In genomic region chr1:202752799-202753198, GRCh38 we compare ENCODE assay signal across 19 cellular contexts. TPM values are rescaled to one million over a fixed set of nuclear protein-coding genes. Genes with fewer than 3 reads are reported as not detected.
"Had no signal": no experiment of that assay in that cellular context is flagged by ENCODE, and none has a peak within 500 bp of the region (broad histone marks: within the 10 kb centered on the region; RNA-seq: fewer than 3 reads in every experiment).

No MANE protein-coding gene starts in this region.

- H3K79me2 ChIP-seq: parathyroid adenoma had no signal

- H3K4me1 ChIP-seq: parathyroid adenoma, tibial artery, vagina had no signal

- H3K27ac ChIP-seq: parathyroid adenoma, tibial artery, vagina had no signal

- ATAC-seq: left cardiac atrium had no signal

- FAIRE-seq: small intestine had no signal

- H3K4me1 Mint-ChIP-seq: endodermal cell, immature natural killer cell, naive B cell had no signal

- H3K27ac Mint-ChIP-seq: activated T-helper 2 cell treated with anti-CD3 and anti-CD28 coated beads, Interferon-gamma antibody, Interleukin-2, Interleukin-4, amounts not matched to agents 10 μg/mL and 5 μg/mL and 100 μg/mL, durations not matched to agents 14 hours and 24 hours and 36 hours; endodermal cell had no signal

- H3K9me3 Mint-ChIP-seq: activated T-helper 2 cell treated with anti-CD3 and anti-CD28 coated beads, Interferon-gamma antibody, Interleukin-2, Interleukin-4, amounts not matched to agents 10 μg/mL and 5 μg/mL and 100 μg/mL, durations not matched to agents 14 hours and 24 hours and 36 hours; endodermal cell; immature natural killer cell; naive B cell had no signal

- H3K4me3 Mint-ChIP-seq: endodermal cell, immature natural killer cell, naive B cell had no signal

- H2AFZ ChIP-seq: parathyroid adenoma had no signal

- H3K9me3 ChIP-seq: tibial artery, vagina had no signal

- H3K27me3 Mint-ChIP-seq: naive B cell had no signal

- H3K27me3 ChIP-seq: tibial artery, vagina had no signal

- H3K9ac ChIP-seq: parathyroid adenoma had no signal

- H3K4me3 ChIP-seq: lung, tibial artery, vagina had no signal

- DNase-seq: activated CD4-positive, alpha-beta T cell treated with anti-CD3 and anti-CD28 coated beads, Interleukin-2, amount 50 U/mL, for 1 hour; activated CD4-positive, CD25-positive, alpha-beta regulatory T cell; activated naive CD4-positive, alpha-beta T cell treated with anti-CD3 and anti-CD28 coated beads, Interleukin-2, amount 50 U/mL, for 16 hours; activated T-cell treated with anti-CD3 and anti-CD28 coated beads for 4 hours; endodermal cell; immature natural killer cell; left cardiac atrium; midbrain; naive B cell; small intestine; tibial artery had no signal

RNA-seq across cellular contexts. Expression of gene SYT2, which starts 42.5 kb away (rescaled TPM):
- total RNA-seq: activated CD8-positive, alpha-beta memory T cell treated with anti-CD3 and anti-CD28 coated beads for 36 hours; activated T-helper 2 cell treated with anti-CD3 and anti-CD28 coated beads, Interferon-gamma antibody, Interleukin-2, Interleukin-4, amounts not matched to agents 10 μg/mL and 5 μg/mL and 100 μg/mL, durations not matched to agents 14 hours and 24 hours and 36 hours; dermis microvascular lymphatic vessel endothelial cell; glomerular endothelial cell; left cardiac atrium; vagina had no signal

RNA-seq across cellular contexts. Expression of gene PCAT6, which starts 58.0 kb away (rescaled TPM):
- total RNA-seq: cerebellum, vagina had no signal
